ENCODE assay signal across 21 cellular contexts in the genomic region with DNA sequence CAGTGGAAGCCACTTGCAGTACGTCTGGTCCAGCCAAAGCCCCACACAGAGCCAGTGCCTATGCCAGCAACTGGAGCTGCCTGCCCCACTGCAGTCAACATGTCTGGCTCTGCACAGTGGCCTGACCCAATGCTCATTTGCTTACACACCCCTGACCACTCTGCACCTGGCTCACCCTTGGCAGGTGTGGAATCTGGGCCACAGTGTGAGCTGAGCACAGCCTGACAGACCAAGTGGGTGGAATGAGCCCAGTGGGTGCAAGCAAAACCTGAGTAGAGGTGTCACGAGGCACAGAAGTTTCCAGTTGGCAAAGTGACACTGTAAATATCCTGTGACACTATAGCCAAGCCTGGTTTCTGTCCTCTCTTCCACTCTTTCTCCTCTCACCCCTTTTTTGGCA. TPM values are rescaled to one million over a fixed set of nuclear protein-coding genes. Genes with fewer than 3 reads are reported as not detected.
DNase-seq lines count a peak whose midpoint lies in the region; ATAC-seq and TF ChIP-seq lines count a peak whose summit lies in the region.
"Had no signal": no experiment of that assay in that cellular context is flagged by ENCODE, and none has a peak within 500 bp of the region (broad histone marks: within the 10 kb centered on the region; RNA-seq: fewer than 3 reads in every experiment).

No MANE protein-coding gene starts in this region.

- WGBS in esophagus muscularis mucosa: 41% methylated on average over 1 of the region's 2 CpGs
- 39% methylated on average over 2 of the region's 2 CpGs for WGBS in prostate gland

- intact Hi-C loops in Right ventricle myocardium superior (cut with DNase I) (loop anchor here (5.0 kb wide), 2 partner anchors 33 to 58 kb away; no protein-coding TSS in a partner anchor), cardiac septum (cut with DNase I) (loop anchor here (10.0 kb wide), 1 partner anchor 976 kb away; no protein-coding TSS in a partner anchor), esophagus muscularis mucosa (cut with DNase I) (loop anchor here (5.0 kb wide), 3 partner anchors 43 to 142 kb away; no protein-coding TSS in a partner anchor), lower lobe of right lung (cut with DNase I) (no loop called here), prostate gland (cut with DNase I) (loop anchor here (5.0 kb wide), 2 partner anchors 43 to 58 kb away; no protein-coding TSS in a partner anchor)

- DNase-seq in Right ventricle myocardium superior (no peak), cardiac septum (ENCODE audit: low spot score) (no peak), esophagus muscularis mucosa (ENCODE audit: extremely low spot score) (peak; percentile 83), lower lobe of right lung (no peak), prostate gland (ENCODE audit: low spot score) (peak; percentile 23), NCI-H69 (lab: John Stamatoyannopoulos, UW) (no peak)
- DNase-seq: AML-193; Caco-2; Calu3; CD4-positive, alpha-beta T cell; CD8-positive, alpha-beta T cell; DMS79 treated with DMSO at 0.1 percent for 48 hours; GF-D8 had no signal

- no peak overlapping the region for H3K27ac ChIP-seq in esophagus muscularis mucosa (replicated peaks in 1 of 4)
- no peak overlapping the region for H3K27ac ChIP-seq in lower lobe of right lung
- H3K27ac ChIP-seq in prostate gland: no peak overlapping the region
- H3K27ac ChIP-seq: 22Rv1; A549; BLaER1 treated with 17β-estradiol and CSF1 and Interleukin-3, amounts not matched to agents 10 nM and 100 nM; C4-2B had no signal

- TF ChIP-seq CTCF in esophagus muscularis mucosa (IDR thresholded peaks at IDR 0.05) (no peak), lower lobe of right lung (IDR thresholded peaks at IDR 0.05) (no peak), prostate gland (IDR thresholded peaks at IDR 0.05) (no peak)

- no peaks in the 10 kb centered on the region for H3K9me3 ChIP-seq in esophagus muscularis mucosa
- no peaks in the 10 kb centered on the region for H3K9me3 ChIP-seq in lower lobe of right lung
- H3K9me3 ChIP-seq in prostate gland: no peaks in the 10 kb centered on the region
- H3K9me3 ChIP-seq: Caco-2 had no signal

- peak; percentile 60 for ATAC-seq in Right ventricle myocardium superior (ENCODE audit: poor library complexity)
- peak; percentile 12 to 15 for ATAC-seq in lower lobe of right lung
- no peak for ATAC-seq in GM21737 (IDR thresholded peaks at IDR 0.05; ENCODE audit: unreplicated experiment)
- no peak for ATAC-seq in HG03571 (IDR thresholded peaks at IDR 0.05; ENCODE audit: unreplicated experiment)
- ATAC-seq: A549; CD8-positive, alpha-beta T cell had no signal

- H3K4me3 ChIP-seq in esophagus muscularis mucosa (no peak overlapping the region), lower lobe of right lung (no peak overlapping the region), prostate gland (no peak overlapping the region)
- H3K4me3 ChIP-seq: A549; BLaER1 treated with 17β-estradiol and CSF1 and Interleukin-3, amounts not matched to agents 10 nM and 100 nM had no signal

- TF ChIP-seq POLR2A in esophagus muscularis mucosa (IDR thresholded peaks at IDR 0.05; ENCODE audit: low read depth) (no peak), prostate gland (IDR thresholded peaks at IDR 0.05) (no peak)

- no peaks in the 10 kb centered on the region for H3K36me3 ChIP-seq in esophagus muscularis mucosa
- no peaks in the 10 kb centered on the region for H3K36me3 ChIP-seq in lower lobe of right lung
- H3K36me3 ChIP-seq in prostate gland: no peaks in the 10 kb centered on the region
- H3K36me3 ChIP-seq: BLaER1 treated with 17β-estradiol and CSF1 and Interleukin-3, amounts not matched to agents 10 nM and 100 nM had no signal

- TF ChIP-seq EP300 in esophagus muscularis mucosa (IDR thresholded peaks at IDR 0.05): no peak

- H3K4me1 ChIP-seq in esophagus muscularis mucosa (peaks cover 0 to 3% (median 0%) of the 10 kb centered on the region in 4 donors), lower lobe of right lung (no peaks in the 10 kb centered on the region), prostate gland (replicated peaks) (no peaks in the 10 kb centered on the region)
- H3K4me1 ChIP-seq: A549; BLaER1 treated with 17β-estradiol and CSF1 and Interleukin-3, amounts not matched to agents 10 nM and 100 nM; Caco-2 had no signal

- peaks cover 0 to 8% (median 0%) of the 10 kb centered on the region in 4 donors for H3K27me3 ChIP-seq in esophagus muscularis mucosa
- H3K27me3 ChIP-seq in lower lobe of right lung (ENCODE audit: low read depth): no peaks in the 10 kb centered on the region
- no peaks in the 10 kb centered on the region for H3K27me3 ChIP-seq in prostate gland (replicated peaks; ENCODE audit: insufficient read depth)
- H3K27me3 ChIP-seq: BLaER1 treated with 17β-estradiol and CSF1 and Interleukin-3, amounts not matched to agents 10 nM and 100 nM had no signal

RNA-seq across cellular contexts. Expression of a gene that starts 49.5 kb away (rescaled TPM):
- not detected for total RNA-seq in Right ventricle myocardium superior
- total RNA-seq in cardiac septum: not detected
- total RNA-seq in esophagus muscularis mucosa: not detected
- total RNA-seq in lower lobe of right lung: 57.2 TPM
- total RNA-seq in prostate gland: not detected
- total RNA-seq: A172; B cell; Calu3; CD4-positive, alpha-beta T cell; CD8-positive, alpha-beta T cell had no signal

RNA-seq across cellular contexts. Expression of a gene that starts 59.5 kb away (rescaled TPM):
- total RNA-seq in Right ventricle myocardium superior (not detected), cardiac septum (not detected), esophagus muscularis mucosa (1 to 10 TPM in 3 of 4 donors, not detected in 1; 1.4 to 4.5 (median 3.7) TPM), lower lobe of right lung (not detected), prostate gland (not detected)
- total RNA-seq: A172; B cell; Caco-2; Calu3; CD4-positive, alpha-beta T cell; CD8-positive, alpha-beta T cell had no signal

Comparison
In these comparisons a context has a peak if more than half of its experiments do, and no peak if none do; other contexts are left out.
1. ATAC-seq: peak in Right ventricle myocardium superior (single experiment) and lower lobe of right lung (2 of 2); none in GM21737 (single experiment) and HG03571 (single experiment).
2. DNase-seq: peak in esophagus muscularis mucosa (single experiment) and prostate gland (single experiment); none in Right ventricle myocardium superior (single experiment), cardiac septum (single experiment), lower lobe of right lung (single experiment) and NCI-H69 (single experiment).
3. RNA of a gene that starts 49.5 kb away (total RNA-seq): 57.2 TPM in lower lobe of right lung (single experiment); not detected in prostate gland, not detected in Right ventricle myocardium superior (single experiment), not detected in cardiac septum (single experiment) and not detected in esophagus muscularis mucosa; every median in the first group is over 10 times any median in the second.